ENCODE assay signal across 8 cellular contexts in genomic region chr16:10385725-10386516, GRCh38. TPM values are rescaled to one million over a fixed set of nuclear protein-coding genes. Genes with fewer than 3 reads are reported as not detected.
DNase-seq lines count a peak whose midpoint lies in the region; ATAC-seq and TF ChIP-seq lines count a peak whose summit lies in the region.

ATF7IP2 (plus strand) TSS chr16:10386061; CDS start chr16:10430621, 44,560 bp downstream.

- 3% methylated on average over 66 of the region's 66 CpGs for WGBS in liver

- no peak for TF ChIP-seq CTCF in liver (IDR thresholded peaks at IDR 0.05; ENCODE audit: low read depth, low read length, missing input control)

- peak; percentile 32 to 52 for TF ChIP-seq RAD21 in liver (IDR thresholded peaks at IDR 0.05)

- no peaks in the 10 kb centered on the region for H3K27me3 Mint-ChIP-seq in dendritic cell treated with granulocyte-macrophage colony-stimulating factor and Interleukin-4, amounts not matched to agents 40 ng/mL and 50 ng/mL, for 4 days

- H3K36me3 Mint-ChIP-seq in dendritic cell treated with granulocyte-macrophage colony-stimulating factor and Interleukin-4, amounts not matched to agents 40 ng/mL and 50 ng/mL, for 4 days (ENCODE audit: low read depth), result peaks cover 24% of the 10 kb centered on the region

- H3K4me3 ChIP-seq in liver (ENCODE audit: low read depth in 1 of 3, low read length in 3 of 3), result peak within 1 kb of the TSS; percentile 67 to 96 (median 88)

- peak; percentile 85 for DNase-seq in EH (ENCODE audit: low read depth)
- peak; percentile 86 for DNase-seq in LHCN-M2 (ENCODE audit: low read depth)
- peak; percentile 84 for DNase-seq in activated CD4-positive, alpha-beta T cell treated with anti-CD3 and anti-CD28 coated beads, Interleukin-2, amount 50 U/mL, for 1 hour
- DNase-seq in stimulated activated CD4-positive, alpha-beta T cell treated with anti-CD3 and anti-CD28 coated beads, Interleukin-2, amount 100 ng/mL, for 48 hours, result peak; percentile 85 to 87
- DNase-seq in NCI-H128 (lab: John Stamatoyannopoulos, UW; ENCODE audit: unreplicated experiment), result no peak

- peak; percentile 91 for ATAC-seq in GM21825 (IDR thresholded peaks at IDR 0.05; ENCODE audit: unreplicated experiment)

- no peaks in the 10 kb centered on the region for H3K27me3 ChIP-seq in liver (ENCODE audit: control insufficient read depth in 4 of 4, insufficient read depth in 4 of 4, low read length in 3 of 4)

- peak within 1 kb of the TSS; percentile 95 for H3K4me3 Mint-ChIP-seq in dendritic cell treated with granulocyte-macrophage colony-stimulating factor and Interleukin-4, amounts not matched to agents 40 ng/mL and 50 ng/mL, for 4 days

- peak within 1 kb of the TSS; percentile 95 to 98 for H3K9ac ChIP-seq in liver (ENCODE audit: low read depth in 1 of 2, low read length in 2 of 2)

- no peaks in the 10 kb centered on the region for H3K9me3 Mint-ChIP-seq in dendritic cell treated with granulocyte-macrophage colony-stimulating factor and Interleukin-4, amounts not matched to agents 40 ng/mL and 50 ng/mL, for 4 days

- H3K4me1 Mint-ChIP-seq in dendritic cell treated with granulocyte-macrophage colony-stimulating factor and Interleukin-4, amounts not matched to agents 40 ng/mL and 50 ng/mL, for 4 days (ENCODE audit: low read depth), result peaks cover 11% of the 10 kb centered on the region

- no peaks in the 10 kb centered on the region for H3K9me3 ChIP-seq in liver (ENCODE audit: control insufficient read depth in 4 of 4, low read length in 3 of 4)

- intact Hi-C loops in dendritic cell treated with granulocyte-macrophage colony-stimulating factor and Interleukin-4, amounts not matched to agents 40 ng/mL and 50 ng/mL, for 4 days (cut with micrococcal nuclease), result no loop called here

- H3K27ac Mint-ChIP-seq in dendritic cell treated with granulocyte-macrophage colony-stimulating factor and Interleukin-4, amounts not matched to agents 40 ng/mL and 50 ng/mL, for 4 days, result peak within 1 kb of the TSS; percentile 93

- no peaks in the 10 kb centered on the region for H3K36me3 ChIP-seq in liver (ENCODE audit: control insufficient read depth in 4 of 4, insufficient read depth in 3 of 4, low read depth in 1 of 4, low read length in 3 of 4)

- H3K27ac ChIP-seq in liver (ENCODE audit: low read depth in 1 of 2, low read length in 2 of 2), result peak within 1 kb of the TSS; percentile 71 to 75

- peaks cover 0 to 15% (median 6%) of the 10 kb centered on the region in 4 donors for H3K4me1 ChIP-seq in liver (ENCODE audit: control insufficient read depth in 4 of 4, insufficient read depth in 4 of 4, low read length in 3 of 4)

TF ChIP-seq in liver, 16 proteins besides CTCF, POLR2A, EP300 and RAD21:
- TF ChIP-seq JUND (IDR thresholded peaks at IDR 0.05) (no peak), HNF4G (IDR thresholded peaks at IDR 0.05) (no peak), ATF3 (IDR thresholded peaks at IDR 0.05) (peak; percentile 18), YY1 (IDR thresholded peaks at IDR 0.05) (peak; percentile 86), MAX (IDR thresholded peaks at IDR 0.05) (no peak), NR2F2 (IDR thresholded peaks at IDR 0.05) (peak; percentile 28), HNF4A (conservative IDR thresholded peaks at IDR 0.05) (peak in 1 of 2 donors; percentile 27), EGR1 (IDR thresholded peaks at IDR 0.05; ENCODE audit: low read depth in 2 of 2) (peak; percentile 33 to 53), GABPA (IDR thresholded peaks at IDR 0.05 in 1 of 2, conservative IDR thresholded peaks at IDR 0.05 in 1 of 2) (peak in 1 of 2 donors; percentile 42), FOXA1 (IDR thresholded peaks at IDR 0.05) (peak; percentile 11), RXRA (IDR thresholded peaks at IDR 0.05) (peak; percentile 27 to 53), SP1 (IDR thresholded peaks at IDR 0.05) (peak; percentile 85), FOXA2 (IDR thresholded peaks at IDR 0.05) (no peak), TAF1 (conservative IDR thresholded peaks at IDR 0.05) (peak; percentile 98)
- TF ChIP-seq, protein P1, sequence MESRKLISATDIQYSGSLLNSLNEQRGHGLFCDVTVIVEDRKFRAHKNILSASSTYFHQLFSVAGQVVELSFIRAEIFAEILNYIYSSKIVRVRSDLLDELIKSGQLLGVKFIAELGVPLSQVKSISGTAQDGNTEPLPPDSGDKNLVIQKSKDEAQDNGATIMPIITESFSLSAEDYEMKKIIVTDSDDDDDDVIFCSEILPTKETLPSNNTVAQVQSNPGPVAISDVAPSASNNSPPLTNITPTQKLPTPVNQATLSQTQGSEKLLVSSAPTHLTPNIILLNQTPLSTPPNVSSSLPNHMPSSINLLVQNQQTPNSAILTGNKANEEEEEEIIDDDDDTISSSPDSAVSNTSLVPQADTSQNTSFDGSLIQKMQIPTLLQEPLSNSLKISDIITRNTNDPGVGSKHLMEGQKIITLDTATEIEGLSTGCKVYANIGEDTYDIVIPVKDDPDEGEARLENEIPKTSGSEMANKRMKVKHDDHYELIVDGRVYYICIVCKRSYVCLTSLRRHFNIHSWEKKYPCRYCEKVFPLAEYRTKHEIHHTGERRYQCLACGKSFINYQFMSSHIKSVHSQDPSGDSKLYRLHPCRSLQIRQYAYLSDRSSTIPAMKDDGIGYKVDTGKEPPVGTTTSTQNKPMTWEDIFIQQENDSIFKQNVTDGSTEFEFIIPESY (IDR thresholded peaks at IDR 0.05), result no peak
- TF ChIP-seq, protein P2, sequence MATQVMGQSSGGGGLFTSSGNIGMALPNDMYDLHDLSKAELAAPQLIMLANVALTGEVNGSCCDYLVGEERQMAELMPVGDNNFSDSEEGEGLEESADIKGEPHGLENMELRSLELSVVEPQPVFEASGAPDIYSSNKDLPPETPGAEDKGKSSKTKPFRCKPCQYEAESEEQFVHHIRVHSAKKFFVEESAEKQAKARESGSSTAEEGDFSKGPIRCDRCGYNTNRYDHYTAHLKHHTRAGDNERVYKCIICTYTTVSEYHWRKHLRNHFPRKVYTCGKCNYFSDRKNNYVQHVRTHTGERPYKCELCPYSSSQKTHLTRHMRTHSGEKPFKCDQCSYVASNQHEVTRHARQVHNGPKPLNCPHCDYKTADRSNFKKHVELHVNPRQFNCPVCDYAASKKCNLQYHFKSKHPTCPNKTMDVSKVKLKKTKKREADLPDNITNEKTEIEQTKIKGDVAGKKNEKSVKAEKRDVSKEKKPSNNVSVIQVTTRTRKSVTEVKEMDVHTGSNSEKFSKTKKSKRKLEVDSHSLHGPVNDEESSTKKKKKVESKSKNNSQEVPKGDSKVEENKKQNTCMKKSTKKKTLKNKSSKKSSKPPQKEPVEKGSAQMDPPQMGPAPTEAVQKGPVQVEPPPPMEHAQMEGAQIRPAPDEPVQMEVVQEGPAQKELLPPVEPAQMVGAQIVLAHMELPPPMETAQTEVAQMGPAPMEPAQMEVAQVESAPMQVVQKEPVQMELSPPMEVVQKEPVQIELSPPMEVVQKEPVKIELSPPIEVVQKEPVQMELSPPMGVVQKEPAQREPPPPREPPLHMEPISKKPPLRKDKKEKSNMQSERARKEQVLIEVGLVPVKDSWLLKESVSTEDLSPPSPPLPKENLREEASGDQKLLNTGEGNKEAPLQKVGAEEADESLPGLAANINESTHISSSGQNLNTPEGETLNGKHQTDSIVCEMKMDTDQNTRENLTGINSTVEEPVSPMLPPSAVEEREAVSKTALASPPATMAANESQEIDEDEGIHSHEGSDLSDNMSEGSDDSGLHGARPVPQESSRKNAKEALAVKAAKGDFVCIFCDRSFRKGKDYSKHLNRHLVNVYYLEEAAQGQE (IDR thresholded peaks at IDR 0.05), result peak; percentile 96
TF ChIP-seq in liver: peak in this region for 11.

RNA-seq across cellular contexts. Expression of gene ATF7IP2, which starts in this region (rescaled TPM):
- total RNA-seq in LHCN-M2 (2014; rRNA removed), result 5.9 and 13.6 TPM in 2 replicates
- polyA plus RNA-seq in LHCN-M2 (2012), result 3.9 TPM
- 10 to 100 TPM; 14.3 to 60.4 TPM for total RNA-seq in liver
- 10 to 100 TPM; 16.8 to 43.5 TPM for polyA plus RNA-seq in liver
